In the genomic region with DNA sequence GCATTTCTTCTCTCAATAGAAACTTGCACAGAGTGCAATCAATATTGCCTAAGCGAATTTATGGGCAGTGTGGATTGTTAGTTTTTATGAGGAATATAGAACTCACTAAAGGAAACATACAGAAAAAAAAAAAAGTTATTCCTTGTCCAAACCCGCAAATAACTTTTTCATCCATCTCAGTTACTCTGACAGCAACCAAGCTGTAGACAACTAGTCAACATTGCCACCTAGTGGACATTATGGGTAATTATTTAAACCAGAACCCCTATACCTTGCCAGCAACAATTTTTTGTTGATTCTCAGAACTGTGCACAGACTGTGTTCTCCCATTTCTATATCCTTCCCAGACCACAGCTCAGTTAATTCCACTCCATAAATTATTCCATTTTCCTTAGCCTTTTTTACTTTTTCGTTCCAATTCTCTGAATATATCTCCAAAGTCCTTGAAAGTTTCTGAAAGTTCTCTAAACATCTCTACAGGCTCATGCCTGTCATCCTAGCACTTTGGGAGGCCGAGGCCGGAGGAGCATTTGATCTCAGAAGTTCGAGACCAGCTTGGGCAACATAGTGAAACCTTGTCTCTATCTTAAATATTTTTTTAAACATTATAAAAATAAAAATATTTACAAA, we compare ENCODE assay signal across 8 cellular contexts. TPM values are rescaled to one million over a fixed set of nuclear protein-coding genes. Genes with fewer than 3 reads are reported as not detected.
DNase-seq lines count a peak whose midpoint lies in the region; ATAC-seq and TF ChIP-seq lines count a peak whose summit lies in the region.

No MANE protein-coding gene starts in this region.

- no peaks in the 10 kb centered on the region for H3K36me3 Mint-ChIP-seq in CD4-positive, alpha-beta T cell (ENCODE audit: low read depth)
- H3K36me3 Mint-ChIP-seq in glutamatergic neuron (ENCODE audit: unreplicated experiment): no peaks in the 10 kb centered on the region

- no peak overlapping the region for H3K27ac ChIP-seq in CD4-positive, alpha-beta T cell (ENCODE audit: low read depth, low read length)
- no peak overlapping the region for H3K27ac ChIP-seq in VCaP

- no peak for TF ChIP-seq POLR2A in NB4 (IDR thresholded peaks at IDR 0.05; ENCODE audit: extremely low read depth, insufficient read length)

- peaks cover 14% of the 10 kb centered on the region for H3K27me3 ChIP-seq in CD4-positive, alpha-beta T cell (ENCODE audit: control insufficient read depth, insufficient read depth, low read length)

- DNase-seq in CD4-positive, alpha-beta T cell: no peak
- DNase-seq in NB4 (ENCODE audit: low read depth): peak; percentile 64
- no peak for DNase-seq in glutamatergic neuron
- DNase-seq in stimulated activated naive CD8-positive, alpha-beta T cell treated with anti-CD3 and anti-CD28 coated beads, Interleukin-15, Interleukin-2, amounts not matched to agents 100 U/mL and 50 U/mL, for 24 hours: no peak

- CTCF ChIA-PET in CD4-positive, alpha-beta T cell (lab: Charles Lee): interaction anchor here (1.0 to 1.7 kb wide), 6 partner anchors 10 to 528 kb away, joined by 3 to 12 read pairs (median 4); a partner anchor contains a TSS

- peak; percentile 89 for TF ChIP-seq CTCF in CD4-positive, alpha-beta T cell (IDR thresholded peaks at IDR 0.05)
- TF ChIP-seq CTCF in NB4 (IDR thresholded peaks at IDR 0.05; ENCODE audit: low read depth, low read length): peak; percentile 54
- peak; percentile 82 for TF ChIP-seq CTCF in VCaP (conservative IDR thresholded peaks at IDR 0.05)
- TF ChIP-seq CTCF in glutamatergic neuron (IDR thresholded peaks at IDR 0.05; ENCODE audit: partially characterized antibody, unreplicated experiment): peak; percentile 99

- peaks cover 20% of the 10 kb centered on the region for H3K4me1 Mint-ChIP-seq in CD4-positive, alpha-beta T cell (ENCODE audit: low read depth)
- H3K4me1 Mint-ChIP-seq in glutamatergic neuron (ENCODE audit: low read depth, unreplicated experiment): peaks cover 12% of the 10 kb centered on the region

- H3K27ac Mint-ChIP-seq in CD4-positive, alpha-beta T cell: no peak overlapping the region
- no peak overlapping the region for H3K27ac Mint-ChIP-seq in glutamatergic neuron (ENCODE audit: unreplicated experiment)

- peaks cover 2% of the 10 kb centered on the region for H3K9me3 Mint-ChIP-seq in CD4-positive, alpha-beta T cell
- peaks cover 2% of the 10 kb centered on the region for H3K9me3 Mint-ChIP-seq in glutamatergic neuron (ENCODE audit: unreplicated experiment)

- POLR2A ChIA-PET in CD4-positive, alpha-beta T cell (lab: Charles Lee): interaction anchor here (1.3 kb wide), 1 partner anchor 29 kb away, joined by 4 read pairs; no protein-coding TSS in a partner anchor

- H3K4me3 Mint-ChIP-seq in CD4-positive, alpha-beta T cell: peak overlapping the region; percentile 18
- H3K4me3 Mint-ChIP-seq in glutamatergic neuron (ENCODE audit: unreplicated experiment): no peak overlapping the region

- no peak overlapping the region for H3K4me3 ChIP-seq in NB4 (ENCODE audit: low read depth, low read length)

- peaks cover 8% of the 10 kb centered on the region for H3K9me3 ChIP-seq in CD4-positive, alpha-beta T cell (ENCODE audit: control insufficient read depth, low read length)

- H3K27me3 Mint-ChIP-seq in CD4-positive, alpha-beta T cell: peaks cover 29% of the 10 kb centered on the region
- peaks cover 14% of the 10 kb centered on the region for H3K27me3 Mint-ChIP-seq in glutamatergic neuron (ENCODE audit: unreplicated experiment)

- ATAC-seq in CD4-positive, alpha-beta T cell (ENCODE audit: poor library complexity): peak; percentile 48
- ATAC-seq in GM18858 (IDR thresholded peaks at IDR 0.05; ENCODE audit: unreplicated experiment) (peak; percentile 55), GM19328 (IDR thresholded peaks at IDR 0.05; ENCODE audit: unreplicated experiment) (no peak), GM19023 (IDR thresholded peaks at IDR 0.05; ENCODE audit: unreplicated experiment) (no peak)
- peak; percentile 58 for ATAC-seq in stimulated activated naive CD8-positive, alpha-beta T cell treated with anti-CD3 and anti-CD28 coated beads, Interleukin-15, Interleukin-2, amounts not matched to agents 100 U/mL and 50 U/mL, for 24 hours

- intact Hi-C loops in CD4-positive, alpha-beta T cell (cut with DNase I, micrococcal nuclease): loop anchor here (1.0 to 10.0 kb wide), 8 partner anchors 74 to 824 kb away; a partner anchor contains a TSS

RNA-seq across cellular contexts. Expression of a gene that starts 2.6 kb away (rescaled TPM):
- under 1 TPM; 0.47 to 0.56 TPM for total RNA-seq in CD4-positive, alpha-beta T cell
- total RNA-seq in glutamatergic neuron (ENCODE audit: unreplicated experiment): 0.25 TPM

Comparison
In these comparisons a context has a peak if more than half of its experiments do, and no peak if none do; other contexts are left out.
1. ATAC-seq: peak in CD4-positive, alpha-beta T cell (single experiment), GM18858 (single experiment) and stimulated activated naive CD8-positive, alpha-beta T cell treated with anti-CD3 and anti-CD28 coated beads, Interleukin-15, Interleukin-2, amounts not matched to agents 100 U/mL and 50 U/mL, for 24 hours (single experiment); none in GM19328 (single experiment) and GM19023 (single experiment).
2. Peak in every context shown above with its lines, with median percentiles within 50 percentile points of each other: CTCF ChIP-seq.